In genomic region chr3:184129012-184129411, GRCh38 we compare ENCODE assay signal across 1 cellular context.
TF ChIP-seq lines count a peak whose summit lies in the region.

No MANE protein-coding gene starts in this region.

TF ChIP-seq in GM23338, 12 proteins besides CTCF, POLR2A, EP300 and RAD21 (continued from another document):
- TF ChIP-seq REST (IDR thresholded peaks at IDR 0.05; ENCODE audit: unreplicated experiment) (no peak), ZNF331 (CRISPR knock-in tag; IDR thresholded peaks at IDR 0.05; ENCODE audit: low read depth) (no peak), POLR2AphosphoS5 (IDR thresholded peaks at IDR 0.05; ENCODE audit: low read depth) (no peak), JUNB (IDR thresholded peaks at IDR 0.05; ENCODE audit: unreplicated experiment) (no peak), NANOG (IDR thresholded peaks at IDR 0.05; ENCODE audit: borderline replicate concordance) (no peak), ETS1 (IDR thresholded peaks at IDR 0.05) (no peak), ZNF462 (CRISPR knock-in tag; IDR thresholded peaks at IDR 0.05) (no peak)
